In the genomic region with DNA sequence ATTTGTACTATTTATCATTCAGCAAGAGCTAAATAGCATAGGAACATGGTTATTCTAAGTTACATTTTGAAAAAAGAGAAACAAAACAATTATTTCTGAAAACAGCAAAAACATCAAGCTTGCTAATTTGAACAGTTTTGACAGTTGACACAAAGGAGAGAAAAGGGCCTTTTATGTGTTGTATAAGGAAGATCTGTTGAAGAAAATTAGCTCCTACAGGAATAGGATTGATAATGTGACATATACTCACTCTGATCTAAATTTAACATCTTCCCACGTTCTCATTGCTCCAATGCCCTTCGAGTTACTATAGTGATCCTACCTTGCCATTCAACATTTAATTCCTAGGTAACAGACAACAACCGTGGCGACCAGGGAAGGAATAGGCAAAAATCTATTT, we compare ENCODE assay signal across 24 cellular contexts.
"Had no signal": no experiment of that assay in that cellular context is flagged by ENCODE, and none has a peak within 500 bp of the region (broad histone marks: within the 10 kb centered on the region; RNA-seq: fewer than 3 reads in every experiment).

No MANE protein-coding gene starts in this region.

- H3K9ac ChIP-seq: parathyroid adenoma had no signal

- H3K27ac Mint-ChIP-seq: effector memory CD8-positive, alpha-beta T cell; immature natural killer cell; memory B cell; naive thymus-derived CD4-positive, alpha-beta T cell; nephron progenitor cell; progenitor cell of endocrine pancreas; stimulated activated naive B cell treated with anti-CD40 and anti-IgM and Interleukin-4, amounts not matched to agents 10 μg/mL and 1 μg/mL and 100 μg/mL, for 72 hours; stimulated activated naive CD8-positive, alpha-beta T cell treated with anti-CD3 and anti-CD28 coated beads, Interleukin-15, Interleukin-2, amounts not matched to agents 100 ng/mL and 50 ng/mL, for 24 hours had no signal

- H3K79me2 ChIP-seq: parathyroid adenoma had no signal

- H3K4me3 ChIP-seq: esophagus squamous epithelium, lower lobe of right lung, sigmoid colon, spleen, suprapubic skin, thyroid gland had no signal

- H3K4me3 Mint-ChIP-seq: effector memory CD8-positive, alpha-beta T cell; immature natural killer cell; memory B cell; naive thymus-derived CD4-positive, alpha-beta T cell; nephron progenitor cell; stimulated activated naive B cell treated with anti-CD40 and anti-IgM and Interleukin-4, amounts not matched to agents 10 μg/mL and 1 μg/mL and 100 μg/mL, for 72 hours; stimulated activated naive CD8-positive, alpha-beta T cell treated with anti-CD3 and anti-CD28 coated beads, Interleukin-15, Interleukin-2, amounts not matched to agents 100 ng/mL and 50 ng/mL, for 24 hours had no signal

- H3K27me3 ChIP-seq: esophagus squamous epithelium, neutrophil, sigmoid colon, spleen, suprapubic skin, thyroid gland had no signal

- H3K36me3 ChIP-seq: esophagus squamous epithelium, lower lobe of right lung, neutrophil, sigmoid colon, spleen, suprapubic skin, thyroid gland had no signal

- H3K4me1 ChIP-seq: lower lobe of right lung, parathyroid adenoma, sigmoid colon, spleen, suprapubic skin, thyroid gland had no signal

- ATAC-seq: effector memory CD8-positive, alpha-beta T cell; left ventricle myocardium superior; lower lobe of right lung; naive thymus-derived CD4-positive, alpha-beta T cell; right cardiac atrium; stimulated activated naive B cell treated with anti-CD40 and anti-IgM and Interleukin-4, amounts not matched to agents 10 μg/mL and 1 μg/mL and 100 μg/mL, for 72 hours had no signal

- DNase-seq: cortex of kidney; effector memory CD8-positive, alpha-beta T cell; erythroblast; esophagus squamous epithelium; hypothalamus; immature natural killer cell; left ventricle myocardium superior; lower lobe of right lung; midbrain; naive thymus-derived CD4-positive, alpha-beta T cell; nephron progenitor cell; right cardiac atrium; sigmoid colon; spleen; stimulated activated CD4-positive, alpha-beta T cell treated with anti-CD3 and anti-CD28 coated beads, Interleukin-15, amount 100 ng/mL, for 24 hours; stimulated activated CD4-positive, alpha-beta T cell treated with anti-CD3 and anti-CD28 coated beads, Interleukin-2, amount 100 ng/mL, for 48 hours; stimulated activated naive B cell treated with anti-CD40 and anti-IgM and Interleukin-4, amounts not matched to agents 10 μg/mL and 1 μg/mL and 100 μg/mL, for 72 hours; thyroid gland had no signal

- H3K36me3 Mint-ChIP-seq: immature natural killer cell; memory B cell; naive thymus-derived CD4-positive, alpha-beta T cell; stimulated activated naive B cell treated with anti-CD40 and anti-IgM and Interleukin-4, amounts not matched to agents 10 μg/mL and 1 μg/mL and 100 μg/mL, for 72 hours had no signal

- H3K9me3 ChIP-seq: esophagus squamous epithelium, lower lobe of right lung, neutrophil, sigmoid colon, spleen, suprapubic skin, thyroid gland had no signal

- H3K27me3 Mint-ChIP-seq: progenitor cell of endocrine pancreas had no signal

- H2AFZ ChIP-seq: parathyroid adenoma had no signal

- H3K27ac ChIP-seq: esophagus squamous epithelium, lower lobe of right lung, neutrophil, parathyroid adenoma, sigmoid colon, spleen, suprapubic skin, thyroid gland had no signal

- H3K9me3 Mint-ChIP-seq: effector memory CD8-positive, alpha-beta T cell; immature natural killer cell; memory B cell; naive thymus-derived CD4-positive, alpha-beta T cell; nephron progenitor cell; stimulated activated naive B cell treated with anti-CD40 and anti-IgM and Interleukin-4, amounts not matched to agents 10 μg/mL and 1 μg/mL and 100 μg/mL, for 72 hours; stimulated activated naive CD8-positive, alpha-beta T cell treated with anti-CD3 and anti-CD28 coated beads, Interleukin-15, Interleukin-2, amounts not matched to agents 100 ng/mL and 50 ng/mL, for 24 hours had no signal

- H3K4me1 Mint-ChIP-seq: immature natural killer cell; memory B cell; naive thymus-derived CD4-positive, alpha-beta T cell; stimulated activated naive B cell treated with anti-CD40 and anti-IgM and Interleukin-4, amounts not matched to agents 10 μg/mL and 1 μg/mL and 100 μg/mL, for 72 hours had no signal
